22 cellular contexts compared by ENCODE assay signal in genomic region chr5:491119-491855, GRCh38.
"Had no signal": no experiment of that assay in that cellular context is flagged by ENCODE, and none has a peak within 500 bp of the region (broad histone marks: within the 10 kb centered on the region; RNA-seq: fewer than 3 reads in every experiment).

No MANE protein-coding gene starts in this region.

- H3K36me3 Mint-ChIP-seq: naive thymus-derived CD8-positive, alpha-beta T cell; stimulated activated memory B cell treated with anti-CD40 and anti-IgM and Interleukin-4, amounts not matched to agents 10 μg/mL and 1 μg/mL and 100 μg/mL, for 72 hours; type B pancreatic cell had no signal

- H3K4me3 Mint-ChIP-seq: naive thymus-derived CD8-positive, alpha-beta T cell; stimulated activated memory B cell treated with anti-CD40 and anti-IgM and Interleukin-4, amounts not matched to agents 10 μg/mL and 1 μg/mL and 100 μg/mL, for 72 hours; type B pancreatic cell had no signal

- ATAC-seq: left ventricle myocardium superior; lower lobe of right lung; naive thymus-derived CD8-positive, alpha-beta T cell; pancreas; stimulated activated memory B cell treated with anti-CD40 and anti-IgM and Interleukin-4, amounts not matched to agents 10 μg/mL and 1 μg/mL and 100 μg/mL, for 72 hours; stimulated activated naive CD8-positive, alpha-beta T cell treated with anti-CD3 and anti-CD28 coated beads, Interleukin-15, Interleukin-2, amounts not matched to agents 100 U/mL and 50 U/mL, for 24 hours had no signal

- H3K4me1 ChIP-seq: colonic mucosa, pancreas, testis, tibial artery had no signal

- H3K36me3 ChIP-seq: colonic mucosa, lower lobe of right lung, neutrophil, pancreas, spleen, tibial artery had no signal

- H3K27ac ChIP-seq: colonic mucosa, lower lobe of right lung, neutrophil, pancreas, skin epidermis, spleen, testis, tibial artery had no signal

- DNase-seq: colonic mucosa; dermis blood vessel endothelial cell; effector memory CD4-positive, alpha-beta T cell; hypothalamus; left ventricle myocardium superior; lower lobe of right lung; naive thymus-derived CD8-positive, alpha-beta T cell; retina; spleen; stimulated activated CD4-positive, alpha-beta T cell treated with anti-CD3 and anti-CD28 coated beads, Interleukin-4, amount 100 ng/mL, for 4 hours; stimulated activated naive CD8-positive, alpha-beta T cell treated with anti-CD3 and anti-CD28 coated beads, Interleukin-15, Interleukin-2, amounts not matched to agents 100 U/mL and 50 U/mL, for 24 hours; substantia nigra; testis; tibial artery had no signal

- H3K9me3 Mint-ChIP-seq: naive thymus-derived CD8-positive, alpha-beta T cell; type B pancreatic cell had no signal

- FAIRE-seq: endothelial cell of umbilical vein, frontal cortex, keratinocyte, pancreas had no signal

- H3K27me3 ChIP-seq: pancreas, testis had no signal

- H3K27ac Mint-ChIP-seq: stimulated activated memory B cell treated with anti-CD40 and anti-IgM and Interleukin-4, amounts not matched to agents 10 μg/mL and 1 μg/mL and 100 μg/mL, for 72 hours; type B pancreatic cell had no signal

- H3K9me3 ChIP-seq: colonic mucosa, lower lobe of right lung, neutrophil, pancreas, spleen, testis, tibial artery had no signal

- H3K4me3 ChIP-seq: colonic mucosa, lower lobe of right lung, pancreas, skin epidermis, spleen, testis, tibial artery had no signal
